In genomic region chr12:104312654-104313053, GRCh38 we compare ENCODE assay signal across 25 cellular contexts.
"Had no signal": no experiment of that assay in that cellular context is flagged by ENCODE, and none has a peak within 500 bp of the region (broad histone marks: within the 10 kb centered on the region; RNA-seq: fewer than 3 reads in every experiment).

No MANE protein-coding gene starts in this region.

- H3K27ac ChIP-seq: coronary artery, dorsolateral prefrontal cortex, esophagus squamous epithelium, gastrocnemius medialis, heart right ventricle, left lung, lower lobe of right lung had no signal

- FAIRE-seq: colon, islet of Langerhans, keratinocyte had no signal

- H3K9me3 Mint-ChIP-seq: naive thymus-derived CD4-positive, alpha-beta T cell had no signal

- H3K4me3 Mint-ChIP-seq: naive thymus-derived CD4-positive, alpha-beta T cell had no signal

- H3K4me3 ChIP-seq: coronary artery, dorsolateral prefrontal cortex, esophagus squamous epithelium, gastrocnemius medialis, heart right ventricle, left lung, lower lobe of right lung had no signal

- DNase-seq: dermis blood vessel endothelial cell; dorsolateral prefrontal cortex; effector CD4-positive, alpha-beta T cell; effector memory CD4-positive, alpha-beta T cell; erythroblast; esophagus squamous epithelium; foreskin fibroblast; foreskin melanocyte; gastrocnemius medialis; glutamatergic neuron; head of caudate nucleus; heart right ventricle; hippocampal formation; left cardiac atrium; left lung; left ventricle myocardium superior; lower lobe of right lung; mesendoderm; midbrain; naive thymus-derived CD4-positive, alpha-beta T cell had no signal

- H3K27me3 ChIP-seq: dorsolateral prefrontal cortex, esophagus squamous epithelium, gastrocnemius medialis, heart right ventricle, left lung had no signal

- H3K27ac Mint-ChIP-seq: naive thymus-derived CD4-positive, alpha-beta T cell had no signal

- H3K9me3 ChIP-seq: esophagus squamous epithelium, gastrocnemius medialis, heart right ventricle, left lung, lower lobe of right lung had no signal

- ATAC-seq: esophagus mucosa; gastrocnemius medialis; heart right ventricle; left cardiac atrium; left lung; left ventricle myocardium superior; lower lobe of right lung; naive thymus-derived CD4-positive, alpha-beta T cell had no signal

- H3K27me3 Mint-ChIP-seq: naive thymus-derived CD4-positive, alpha-beta T cell had no signal
